In the genomic region with DNA sequence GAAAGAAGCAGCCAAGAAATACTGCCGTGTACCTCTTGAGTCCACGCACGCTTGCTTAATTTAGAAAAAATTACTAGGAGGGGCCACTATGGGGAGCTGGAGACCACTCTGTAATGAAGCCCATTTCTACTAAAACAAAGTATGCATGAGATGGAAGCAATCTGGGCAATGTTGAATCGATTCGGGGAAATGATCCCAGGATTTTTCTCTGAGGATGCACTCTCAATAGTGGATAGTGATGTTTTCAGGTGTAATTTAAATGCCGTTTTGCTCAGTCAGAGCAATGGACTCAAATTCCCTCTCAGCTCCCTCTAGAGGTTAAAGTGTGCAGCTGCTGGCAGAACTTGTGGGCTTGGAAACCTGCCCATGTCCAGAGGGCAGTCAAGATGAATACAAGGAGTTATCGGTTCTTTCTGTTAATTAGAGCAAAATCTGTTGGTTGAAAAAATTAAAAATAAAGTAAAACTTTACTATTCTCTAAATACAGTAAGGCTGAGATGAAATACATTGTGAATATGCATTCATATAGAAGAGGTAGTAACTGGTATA, we compare ENCODE assay signal across 8 cellular contexts.
DNase-seq lines count a peak whose midpoint lies in the region; ATAC-seq and TF ChIP-seq lines count a peak whose summit lies in the region.

No MANE protein-coding gene starts in this region.

- intact Hi-C loops in activated T-helper 1 cell treated with anti-CD3 and anti-CD28 coated beads, Interleukin-12 subunit alpha, Interleukin-12 subunit beta, Interleukin-2, Interleukin-4 antibody, amounts not matched to agents 30 ng/mL and 10 ng/mL and 1 ng/mL, durations not matched to agents 14 hours and 24 hours and 36 hours (cut with micrococcal nuclease) = loop anchor here (1.0 to 2.0 kb wide), 6 partner anchors 16 to 754 kb away; no protein-coding TSS in a partner anchor
- intact Hi-C loops in head of caudate nucleus (cut with DNase I) (no loop called here), prostate gland (cut with DNase I) (loop anchor here (5.0 kb wide), 3 partner anchors 151 to 209 kb away; partner anchors contain the start of gene PRSS23)

- DNase-seq in DMS53 (lab: John Stamatoyannopoulos, UW) (peak; percentile 94), NCI-H345 treated with DMSO at 0.1 percent for 48 hours (lab: John Stamatoyannopoulos, UW; ENCODE audit: unreplicated experiment) (peak; percentile 49), head of caudate nucleus (peak in 35 of 42 donors; percentile 18 to 74 (median 44)), prostate gland (ENCODE audit: low spot score) (peak; percentile 49), hepatic stellate cell (ENCODE audit: low spot score) (no peak)
- peak; percentile 22 for DNase-seq in activated T-helper 1 cell treated with anti-CD3 and anti-CD28 coated beads, Interleukin-12 subunit alpha, Interleukin-12 subunit beta, Interleukin-2, Interleukin-4 antibody, amounts not matched to agents 30 ng/mL and 10 ng/mL and 1 ng/mL, durations not matched to agents 14 hours and 24 hours and 36 hours (ENCODE audit: low spot score)

- no peak overlapping the region for H3K27ac Mint-ChIP-seq in activated T-helper 1 cell treated with anti-CD3 and anti-CD28 coated beads, Interleukin-12 subunit alpha, Interleukin-12 subunit beta, Interleukin-2, Interleukin-4 antibody, amounts not matched to agents 30 ng/mL and 10 ng/mL and 1 ng/mL, durations not matched to agents 14 hours and 24 hours and 36 hours

- H3K4me1 Mint-ChIP-seq in activated T-helper 1 cell treated with anti-CD3 and anti-CD28 coated beads, Interleukin-12 subunit alpha, Interleukin-12 subunit beta, Interleukin-2, Interleukin-4 antibody, amounts not matched to agents 30 ng/mL and 10 ng/mL and 1 ng/mL, durations not matched to agents 14 hours and 24 hours and 36 hours (ENCODE audit: low read depth) = peaks cover 30% of the 10 kb centered on the region

- H3K27me3 ChIP-seq in prostate gland (replicated peaks; ENCODE audit: insufficient read depth) = no peaks in the 10 kb centered on the region

- no peak overlapping the region for H3K4me3 ChIP-seq in prostate gland

- TF ChIP-seq CTCF in prostate gland (IDR thresholded peaks at IDR 0.05) = peak; percentile 76 to 84 (median 78)

- no peaks in the 10 kb centered on the region for H3K36me3 ChIP-seq in prostate gland

- WGBS in prostate gland = 4% methylated on average over 7 of the region's 7 CpGs

- peaks cover 3% of the 10 kb centered on the region for H3K9me3 Mint-ChIP-seq in activated T-helper 1 cell treated with anti-CD3 and anti-CD28 coated beads, Interleukin-12 subunit alpha, Interleukin-12 subunit beta, Interleukin-2, Interleukin-4 antibody, amounts not matched to agents 30 ng/mL and 10 ng/mL and 1 ng/mL, durations not matched to agents 14 hours and 24 hours and 36 hours

- ATAC-seq in GM19043 (IDR thresholded peaks at IDR 0.05; ENCODE audit: low read depth, unreplicated experiment) (peak; percentile 94), HG03103 (IDR thresholded peaks at IDR 0.05; ENCODE audit: low read depth, unreplicated experiment) (peak; percentile 86)

- H3K9me3 ChIP-seq in prostate gland = no peaks in the 10 kb centered on the region

- H3K4me1 ChIP-seq in prostate gland (replicated peaks) = no peaks in the 10 kb centered on the region

- H3K27ac ChIP-seq in prostate gland = no peak overlapping the region

- H3K4me3 Mint-ChIP-seq in activated T-helper 1 cell treated with anti-CD3 and anti-CD28 coated beads, Interleukin-12 subunit alpha, Interleukin-12 subunit beta, Interleukin-2, Interleukin-4 antibody, amounts not matched to agents 30 ng/mL and 10 ng/mL and 1 ng/mL, durations not matched to agents 14 hours and 24 hours and 36 hours = no peak overlapping the region

- peaks cover 3% of the 10 kb centered on the region for H3K27me3 Mint-ChIP-seq in activated T-helper 1 cell treated with anti-CD3 and anti-CD28 coated beads, Interleukin-12 subunit alpha, Interleukin-12 subunit beta, Interleukin-2, Interleukin-4 antibody, amounts not matched to agents 30 ng/mL and 10 ng/mL and 1 ng/mL, durations not matched to agents 14 hours and 24 hours and 36 hours (ENCODE audit: insufficient read depth)

- TF ChIP-seq POLR2A in prostate gland (IDR thresholded peaks at IDR 0.05) = no peak

- no peaks in the 10 kb centered on the region for H3K36me3 Mint-ChIP-seq in activated T-helper 1 cell treated with anti-CD3 and anti-CD28 coated beads, Interleukin-12 subunit alpha, Interleukin-12 subunit beta, Interleukin-2, Interleukin-4 antibody, amounts not matched to agents 30 ng/mL and 10 ng/mL and 1 ng/mL, durations not matched to agents 14 hours and 24 hours and 36 hours (ENCODE audit: low read depth)
